In the genomic region with DNA sequence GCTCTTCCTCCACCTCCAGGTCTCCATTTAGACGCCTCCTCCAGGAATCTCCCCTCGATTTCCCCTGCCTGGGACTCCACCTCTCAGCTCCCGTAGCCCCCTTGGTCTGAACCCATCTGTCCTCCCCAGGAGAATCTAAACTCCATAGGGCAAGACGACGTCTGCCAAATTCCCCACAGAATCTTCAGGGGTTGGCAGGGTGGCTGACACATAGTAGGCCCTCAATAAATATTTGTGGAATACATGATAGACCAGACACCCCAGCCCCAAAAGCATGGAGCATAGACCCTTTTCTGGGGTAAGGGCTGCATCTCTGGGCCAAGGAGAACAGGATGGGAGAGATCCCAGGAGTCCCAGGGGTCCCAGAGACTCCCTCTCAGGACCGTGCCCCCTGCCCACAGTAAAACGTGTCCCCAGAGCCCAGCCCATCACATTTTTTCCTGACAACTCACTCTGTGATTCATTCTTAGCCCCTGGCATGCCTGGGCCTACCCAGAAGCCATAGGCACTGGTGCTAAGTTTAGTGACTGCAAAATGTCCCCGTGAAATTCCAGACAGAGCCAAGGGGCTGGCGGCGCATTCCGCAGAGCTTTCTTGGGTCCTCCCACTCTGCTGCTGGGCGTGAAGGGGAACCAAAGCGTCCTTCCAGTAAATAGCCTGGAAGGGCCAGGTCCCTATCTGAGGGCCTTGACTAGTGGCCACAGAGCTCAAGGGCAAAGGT, we compare ENCODE assay signal across 17 cellular contexts.
A peak's percentile ranks its signal among the peaks of the same experiment; 100 is the strongest.
DNase-seq lines count a peak whose midpoint lies in the region; ATAC-seq and TF ChIP-seq lines count a peak whose summit lies in the region.
"Had no signal": no experiment of that assay in that cellular context is flagged by ENCODE, and none has a peak within 500 bp of the region (broad histone marks: within the 10 kb centered on the region; RNA-seq: fewer than 3 reads in every experiment).

No MANE protein-coding gene starts in this region.

- ATAC-seq in PC-3: peak; percentile 52
- ATAC-seq: left lung, WTC11 had no signal

- DNase-seq in Daoy (ENCODE audit: low read depth): peak; percentile 39
- DNase-seq in PC-3: peak; percentile 82
- peak; percentile 41 for DNase-seq in epithelial cell of esophagus (ENCODE audit: low read depth)
- peak; percentile 39 for DNase-seq in neural progenitor cell (ENCODE audit: low spot score)
- no peak for DNase-seq in substantia nigra (lab: John Stamatoyannopoulos, UW)
- no peak for DNase-seq in ecto neural progenitor cell (ENCODE audit: low spot score)
- no peak for DNase-seq in mucosa of gallbladder (ENCODE audit: low spot score)
- DNase-seq in NCI-H1105 (lab: John Stamatoyannopoulos, UW): no peak
- DNase-seq: activated CD8-positive, alpha-beta memory T cell treated with anti-CD3 and anti-CD28 coated beads, Interleukin-2, amount 50 U/mL, for 48 hours; effector CD4-positive, alpha-beta T cell; H9; left lung; NCI-H187 treated with DMSO at 0.1 percent for 48 hours; NCI-H748 treated with DMSO at 0.1 percent for 48 hours had no signal

- H3K9ac ChIP-seq in PC-3 (ENCODE audit: low read length) (no peak overlapping the region), neural progenitor cell (no peak overlapping the region)

- peak overlapping the region; percentile 46 for H3K27ac Mint-ChIP-seq in neural progenitor cell
- H3K27ac Mint-ChIP-seq: B cell, IgD-negative memory B cell, WTC11 had no signal

- TF ChIP-seq CTCF in PC-3 (conservative IDR thresholded peaks at IDR 0.05; ENCODE audit: low read depth, low read length) (no peak), epithelial cell of esophagus (IDR thresholded peaks at IDR 0.05; ENCODE audit: insufficient read depth, low read depth, low read length, missing control alignments) (no peak), neural progenitor cell (IDR thresholded peaks at IDR 0.05) (no peak)

- H3K4me3 ChIP-seq in PC-3 (ENCODE audit: low read length) (no peak overlapping the region), epithelial cell of esophagus (ENCODE audit: low read length) (no peak overlapping the region), neural progenitor cell (no peak overlapping the region)
- H3K4me3 ChIP-seq: left lung had no signal

- peaks cover 5% of the 10 kb centered on the region for H3K27me3 Mint-ChIP-seq in neural progenitor cell (ENCODE audit: insufficient read depth, low read depth)

- CTCF ChIA-PET in PC-3 (lab: Charles Lee): no interaction called here

- H3K79me2 ChIP-seq in PC-3 (ENCODE audit: low read length) (no peaks in the 10 kb centered on the region), neural progenitor cell (ENCODE audit: low read depth) (no peaks in the 10 kb centered on the region)

- intact Hi-C loops in PC-3 (cut with micrococcal nuclease): no loop called here

- BruUV-seq in PC-3 (replicated peaks; lab: Mats Ljungman, UMichigan): no TSS peak

- H3K4me3 Mint-ChIP-seq in neural progenitor cell: no peak overlapping the region
- H3K4me3 Mint-ChIP-seq: B cell, H9, IgD-negative memory B cell, WTC11 had no signal

- H3K27me3 ChIP-seq in PC-3 (ENCODE audit: low read length) (no peaks in the 10 kb centered on the region), neural progenitor cell (no peaks in the 10 kb centered on the region)
- H3K27me3 ChIP-seq: left lung had no signal

- H3K9me3 Mint-ChIP-seq in neural progenitor cell: peaks cover 4% of the 10 kb centered on the region

- H3K4me2 ChIP-seq in PC-3 (ENCODE audit: low read length) (peak overlapping the region; percentile 25), neural progenitor cell (no peak overlapping the region)

- H3K27ac ChIP-seq in PC-3 (ENCODE audit: low read length): no peak overlapping the region
- H3K27ac ChIP-seq in neural progenitor cell: no peak overlapping the region
- H3K27ac ChIP-seq in substantia nigra (ENCODE audit: low read depth, low read length, poor library complexity, severe bottlenecking): no peak overlapping the region
- H3K27ac ChIP-seq: left lung had no signal

- H4K20me1 ChIP-seq in PC-3 (ENCODE audit: low read length) (no peaks in the 10 kb centered on the region), neural progenitor cell (ENCODE audit: low read depth) (no peaks in the 10 kb centered on the region)

- H3K9me2 ChIP-seq in PC-3 (replicated peaks; ENCODE audit: low read length): no peaks in the 10 kb centered on the region

- no peaks in the 10 kb centered on the region for H3K36me3 Mint-ChIP-seq in neural progenitor cell
- H3K36me3 Mint-ChIP-seq: IgD-negative memory B cell had no signal

- H3F3A ChIP-seq in PC-3 (ENCODE audit: low read length, unreplicated experiment): no peaks in the 10 kb centered on the region
- H3F3A ChIP-seq in neural progenitor cell (ENCODE audit: low read depth): peaks cover 10% of the 10 kb centered on the region

- H3K4me1 ChIP-seq in PC-3 (ENCODE audit: insufficient read depth, low read length): peaks cover 14% of the 10 kb centered on the region
- H3K4me1 ChIP-seq in neural progenitor cell: peaks cover 15% of the 10 kb centered on the region

- H2AFZ ChIP-seq in PC-3 (ENCODE audit: low read length): peak overlapping the region; percentile 46
- no peak overlapping the region for H2AFZ ChIP-seq in neural progenitor cell (replicated peaks)

- POLR2A ChIA-PET in PC-3 (lab: Charles Lee; ENCODE audit: unreplicated experiment): no interaction called here

- H3K9me3 ChIP-seq in PC-3 (ENCODE audit: low read length) (no peaks in the 10 kb centered on the region), neural progenitor cell (ENCODE audit: low read depth) (no peaks in the 10 kb centered on the region)

- H3K4me1 Mint-ChIP-seq in neural progenitor cell: peaks cover 25% of the 10 kb centered on the region

- no peaks in the 10 kb centered on the region for H3K36me3 ChIP-seq in PC-3 (ENCODE audit: low read depth, low read length)
- H3K36me3 ChIP-seq in neural progenitor cell: no peaks in the 10 kb centered on the region
- H3K36me3 ChIP-seq: left lung had no signal

Comparison
In these comparisons a context has a peak if more than half of its experiments do, and no peak if none do; other contexts are left out.
1. DNase-seq: peak in Daoy (single experiment), PC-3 (single experiment), epithelial cell of esophagus (single experiment) and neural progenitor cell (single experiment); none in substantia nigra (0 of 49), ecto neural progenitor cell (single experiment), mucosa of gallbladder (single experiment) and NCI-H1105 (single experiment).